In the genomic region with DNA sequence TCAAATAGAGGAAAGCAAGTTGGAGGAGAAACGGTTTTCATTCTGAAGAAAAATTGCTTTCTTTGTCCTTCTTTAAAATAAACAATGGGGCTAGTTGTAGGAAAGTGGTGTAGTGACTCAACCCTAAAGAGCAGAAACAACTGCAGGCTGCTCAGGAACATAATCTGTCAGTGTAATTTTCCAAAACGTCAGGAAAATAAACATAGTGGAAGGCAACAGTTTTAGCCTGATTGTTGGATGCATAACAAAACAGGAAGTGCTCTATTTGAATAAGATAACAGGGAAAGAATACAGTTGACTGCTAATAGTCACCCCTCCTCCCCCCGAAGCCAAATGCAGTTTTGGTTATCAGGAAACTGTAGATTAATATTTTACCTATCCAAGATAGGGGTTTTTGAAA, we compare ENCODE assay signal across 11 cellular contexts.
DNase-seq lines count a peak whose midpoint lies in the region; ATAC-seq, FAIRE-seq and TF ChIP-seq lines count a peak whose summit lies in the region.
"Had no signal": no experiment of that assay in that cellular context is flagged by ENCODE, and none has a peak within 500 bp of the region (broad histone marks: within the 10 kb centered on the region; RNA-seq: fewer than 3 reads in every experiment).

No MANE protein-coding gene starts in this region.

- H3K27me3 Mint-ChIP-seq in activated T-cell treated with anti-CD3 and anti-CD28 coated beads, Interleukin-2, amount 50 U/mL, for 4 hours (ENCODE audit: low read depth), result peaks cover 8% of the 10 kb centered on the region
- no peaks in the 10 kb centered on the region for H3K27me3 Mint-ChIP-seq in immature natural killer cell (ENCODE audit: low read depth in 3 of 3)

- no CpG with 5 or more reads among the region's 3 CpGs for WGBS in neuronal stem cell (ENCODE audit: extremely low coverage in 2 of 2, insufficient read length in 2 of 2, insufficient replicate concordance in 1 of 2), 2 donors

- peaks cover 18% of the 10 kb centered on the region for H3K4me1 ChIP-seq in HEK293 (ENCODE audit: control insufficient read depth, insufficient read depth, low read length)
- peaks cover 49% of the 10 kb centered on the region for H3K4me1 ChIP-seq in endothelial cell of umbilical vein (ENCODE audit: control insufficient read depth, extremely low read depth, insufficient read depth, low read length)
- peaks cover 3 to 5% of the 10 kb centered on the region in 2 donors for H3K4me1 ChIP-seq in neuronal stem cell (ENCODE audit: control insufficient read depth in 2 of 2, insufficient read depth in 1 of 2, low read depth in 1 of 2, low read length in 2 of 2)

- CTCF ChIA-PET in HEK293 (lab: Yijun Ruan, JAX), result no interaction called here
- CTCF ChIA-PET in endothelial cell of umbilical vein (lab: Charles Lee), result interaction anchor here (0.9 to 1.2 kb wide), 2 partner anchors 41 to 61 kb away, joined by 3 read pairs; no protein-coding TSS in a partner anchor

- intact Hi-C loops in endothelial cell of umbilical vein (cut with micrococcal nuclease), result loop anchor here (1.0 to 5.0 kb wide), 9 partner anchors 10 to 479 kb away; partner anchors contain the start of gene NLGN1

- H3K27me3 ChIP-seq in endothelial cell of umbilical vein (ENCODE audit: control insufficient read depth in 2 of 2, insufficient read depth in 2 of 2, low read length in 2 of 2) (no peaks in the 10 kb centered on the region), neuronal stem cell (ENCODE audit: control insufficient read depth in 3 of 3, insufficient read depth in 3 of 3, low read depth in 1 of 3, low read length in 3 of 3) (no peaks in the 10 kb centered on the region)

- peak overlapping the region; percentile 44 for H2AFZ ChIP-seq in endothelial cell of umbilical vein (ENCODE audit: low read depth, low read length)
- peak overlapping the region; percentile 60 for H2AFZ ChIP-seq in neuronal stem cell (ENCODE audit: low read length)

- H3K23ac ChIP-seq in neuronal stem cell (ENCODE audit: low read depth, low read length, poor library complexity), result no peak overlapping the region

- TF ChIP-seq CTCF in HEK293 (tag by site-specific recombination; IDR thresholded peaks at IDR 0.05), result no peak
- no peak for TF ChIP-seq CTCF in endothelial cell of umbilical vein (IDR thresholded peaks at IDR 0.05; ENCODE audit: extremely low read depth in 1 of 2, insufficient read depth in 1 of 2, low read depth in 1 of 2, low read length in 2 of 2)

- H2BK15ac ChIP-seq in neuronal stem cell (ENCODE audit: low read length), result no peak overlapping the region

- peak; percentile 44 for DNase-seq in NCI-H526 treated with DMSO at 0.1 percent for 48 hours (lab: John Stamatoyannopoulos, UW)
- DNase-seq in endothelial cell of umbilical vein (ENCODE audit: low read depth, low spot score), result peak; percentile 96
- DNase-seq in neuronal stem cell (ENCODE audit: low spot score), result no peak
- DNase-seq in activated T-cell treated with anti-CD3 and anti-CD28 coated beads, Interleukin-2, amount 50 U/mL, for 1 hour, result no peak
- no peak for DNase-seq in activated T-cell treated with anti-CD3 and anti-CD28 coated beads, Interleukin-2, amount 50 U/mL, for 4 hours
- no peak for DNase-seq in stimulated activated naive CD4-positive, alpha-beta T cell treated with Interleukin-2 at 50 U/mL for 16 hours (lab: John Stamatoyannopoulos, UW)
- DNase-seq in immature natural killer cell, result no peak
- DNase-seq: GDM1, kidney had no signal

- H4K20me1 ChIP-seq in endothelial cell of umbilical vein (replicated peaks; ENCODE audit: control insufficient read depth, extremely low read depth, insufficient read depth, low read length), result no peaks in the 10 kb centered on the region

- no peak overlapping the region for H3K14ac ChIP-seq in neuronal stem cell (ENCODE audit: low read length)

- no peaks in the 10 kb centered on the region for H3K79me1 ChIP-seq in neuronal stem cell (ENCODE audit: low read depth, low read length)

- peak; percentile 49 for TF ChIP-seq POLR2A in endothelial cell of umbilical vein (IDR thresholded peaks at IDR 0.05; ENCODE audit: low read depth, low read length)

- H3K9ac ChIP-seq in endothelial cell of umbilical vein (replicated peaks; ENCODE audit: extremely low read depth, insufficient read depth, low read length) (peak overlapping the region; percentile 58), neuronal stem cell (ENCODE audit: low read depth, low read length, poor library complexity) (no peak overlapping the region)

- H2AK5ac ChIP-seq in neuronal stem cell (ENCODE audit: low read depth, low read length), result no peak overlapping the region

- no peak overlapping the region for H3K18ac ChIP-seq in neuronal stem cell (ENCODE audit: low read length)

- H3K79me2 ChIP-seq in endothelial cell of umbilical vein (ENCODE audit: control insufficient read depth, insufficient read depth, low read length), result no peaks in the 10 kb centered on the region

- H3K4me1 Mint-ChIP-seq in activated T-cell treated with anti-CD3 and anti-CD28 coated beads, Interleukin-2, amount 50 U/mL, for 4 hours (ENCODE audit: low read depth), result no peaks in the 10 kb centered on the region
- H3K4me1 Mint-ChIP-seq in immature natural killer cell, result no peaks in the 10 kb centered on the region

- H2BK12ac ChIP-seq in neuronal stem cell (ENCODE audit: low read length), result no peak overlapping the region

- H3K9me1 ChIP-seq in endothelial cell of umbilical vein (replicated peaks; ENCODE audit: control insufficient read depth, extremely low read depth, insufficient read depth, low read length), result no peaks in the 10 kb centered on the region

- no peak overlapping the region for H3K4me3 Mint-ChIP-seq in activated T-cell treated with anti-CD3 and anti-CD28 coated beads, Interleukin-2, amount 50 U/mL, for 4 hours
- H3K4me3 Mint-ChIP-seq in immature natural killer cell, result no peak overlapping the region
- H3K4me3 Mint-ChIP-seq: stimulated activated naive CD8-positive, alpha-beta T cell treated with anti-CD3 and anti-CD28 coated beads, Interleukin-15, Interleukin-2, amounts not matched to agents 100 ng/mL and 50 ng/mL, for 24 hours had no signal

- no peak overlapping the region for H2BK5ac ChIP-seq in neuronal stem cell (ENCODE audit: low read length)

- H3K9me3 ChIP-seq in HEK293 (ENCODE audit: control insufficient read depth, insufficient read depth, low read depth, low read length) (no peaks in the 10 kb centered on the region), endothelial cell of umbilical vein (replicated peaks; ENCODE audit: control insufficient read depth, insufficient read depth, low read length) (no peaks in the 10 kb centered on the region), neuronal stem cell (replicated peaks in 1 of 2; ENCODE audit: control insufficient read depth in 2 of 2, insufficient read depth in 1 of 2, low read depth in 1 of 2, low read length in 2 of 2) (no peaks in the 10 kb centered on the region)

- FAIRE-seq in endothelial cell of umbilical vein (lab: Jason Lieb, UNC), result peak; percentile 75
- FAIRE-seq: kidney had no signal

- H3K9me3 Mint-ChIP-seq in activated T-cell treated with anti-CD3 and anti-CD28 coated beads, Interleukin-2, amount 50 U/mL, for 4 hours, result no peaks in the 10 kb centered on the region
- no peaks in the 10 kb centered on the region for H3K9me3 Mint-ChIP-seq in immature natural killer cell
- H3K9me3 Mint-ChIP-seq: stimulated activated naive CD8-positive, alpha-beta T cell treated with anti-CD3 and anti-CD28 coated beads, Interleukin-15, Interleukin-2, amounts not matched to agents 100 ng/mL and 50 ng/mL, for 24 hours had no signal

- H4K91ac ChIP-seq in neuronal stem cell (ENCODE audit: low read depth, low read length, poor library complexity), result no peak overlapping the region

- no peak for ATAC-seq in activated T-cell treated with anti-CD3 and anti-CD28 coated beads, Interleukin-2, amount 50 U/mL, for 4 hours

- no peak overlapping the region for H3K4me3 ChIP-seq in HEK293 (ENCODE audit: low read depth, low read length)
- no peak overlapping the region for H3K4me3 ChIP-seq in endothelial cell of umbilical vein (replicated peaks in 1 of 3; ENCODE audit: insufficient read depth in 1 of 3, low read depth in 1 of 3, low read length in 3 of 3)
- no peak overlapping the region for H3K4me3 ChIP-seq in neuronal stem cell (ENCODE audit: low read length in 2 of 2)

- H3K36me3 ChIP-seq in HEK293 (ENCODE audit: control insufficient read depth in 2 of 2, insufficient read depth in 1 of 2, low read length in 2 of 2) (no peaks in the 10 kb centered on the region), endothelial cell of umbilical vein (ENCODE audit: control insufficient read depth in 2 of 2, extremely low read depth in 1 of 2, insufficient read depth in 2 of 2, low read length in 2 of 2) (no peaks in the 10 kb centered on the region), neuronal stem cell (replicated peaks in 1 of 2; ENCODE audit: control insufficient read depth in 2 of 2, insufficient read depth in 2 of 2, low read length in 2 of 2) (no peaks in the 10 kb centered on the region)

- H3K27ac Mint-ChIP-seq in immature natural killer cell, result no peak overlapping the region
- H3K27ac Mint-ChIP-seq: stimulated activated naive CD8-positive, alpha-beta T cell treated with anti-CD3 and anti-CD28 coated beads, Interleukin-15, Interleukin-2, amounts not matched to agents 100 ng/mL and 50 ng/mL, for 24 hours had no signal

- H3K4me2 ChIP-seq in endothelial cell of umbilical vein (ENCODE audit: insufficient read depth, low read length) (peak overlapping the region; percentile 84), neuronal stem cell (ENCODE audit: insufficient read depth, low read length, poor library complexity, severe bottlenecking) (no peak overlapping the region)

- POLR2A ChIA-PET in HEK293 (lab: Yijun Ruan, JAX), result no interaction called here
- POLR2A ChIA-PET in endothelial cell of umbilical vein (lab: Charles Lee), result no interaction called here

- H3K36me3 Mint-ChIP-seq in activated T-cell treated with anti-CD3 and anti-CD28 coated beads, Interleukin-2, amount 50 U/mL, for 4 hours (ENCODE audit: insufficient read depth), result no peaks in the 10 kb centered on the region
- H3K36me3 Mint-ChIP-seq in immature natural killer cell, result no peaks in the 10 kb centered on the region

- no TSS peak for BruUV-seq in endothelial cell of umbilical vein (replicated peaks; lab: Mats Ljungman, UMichigan)

- dilution Hi-C loops in endothelial cell of umbilical vein (cut with MboI; ENCODE audit: extremely low pct_ligation_motif_present, low sequenced_read_pairs), result no loop called here

- H2BK120ac ChIP-seq in neuronal stem cell (ENCODE audit: low read depth, low read length), result no peak overlapping the region

- H4K8ac ChIP-seq in neuronal stem cell (ENCODE audit: low read depth, low read length), result no peak overlapping the region

- H3K4ac ChIP-seq in neuronal stem cell (ENCODE audit: low read length), result no peak overlapping the region

- H3K27ac ChIP-seq in HEK293 (ENCODE audit: extremely low read depth, low read depth, low read length) (no peak overlapping the region), endothelial cell of umbilical vein (ENCODE audit: insufficient read depth, low read depth, low read length) (peak overlapping the region; percentile 83), neuronal stem cell (replicated peaks; ENCODE audit: low read length) (no peak overlapping the region)

TF ChIP-seq in HEK293, 187 proteins besides CTCF, POLR2A, EP300 and RAD21 (continues in another document):
- no peak for TF ChIP-seq SALL2 (tag by site-specific recombination; IDR thresholded peaks at IDR 0.05; ENCODE audit: borderline replicate concordance)

TF ChIP-seq in endothelial cell of umbilical vein, 7 proteins besides CTCF, POLR2A, EP300 and RAD21 (continues in another document):
- peak; percentile 71 for TF ChIP-seq POLR2AphosphoS5 (IDR thresholded peaks at IDR 0.05; ENCODE audit: insufficient read depth, low read depth, low read length)

Comparison
In these comparisons a context has a peak if more than half of its experiments do, and no peak if none do; other contexts are left out.
1. DNase-seq: peak in NCI-H526 treated with DMSO at 0.1 percent for 48 hours (single experiment) and endothelial cell of umbilical vein (single experiment); none in neuronal stem cell (single experiment), activated T-cell treated with anti-CD3 and anti-CD28 coated beads, Interleukin-2, amount 50 U/mL, for 1 hour (single experiment), activated T-cell treated with anti-CD3 and anti-CD28 coated beads, Interleukin-2, amount 50 U/mL, for 4 hours (single experiment), stimulated activated naive CD4-positive, alpha-beta T cell treated with Interleukin-2 at 50 U/mL for 16 hours (single experiment) and immature natural killer cell (0 of 3).